In genomic region chr2:152260939-152261338, GRCh38 we compare ENCODE assay signal across 10 cellular contexts.
"Had no signal": no experiment of that assay in that cellular context is flagged by ENCODE, and none has a peak within 500 bp of the region (broad histone marks: within the 10 kb centered on the region; RNA-seq: fewer than 3 reads in every experiment).

No MANE protein-coding gene starts in this region.

- H3K4me3 Mint-ChIP-seq: H9, HFFc6, IgD-negative memory B cell had no signal

- H3K4me1 Mint-ChIP-seq: H9, IgD-negative memory B cell had no signal

- FAIRE-seq: H54 had no signal

- H3K4me3 ChIP-seq: GM23248 had no signal

- DNase-seq: GM23248, GOT3, H9, HCEC 1CT, HFFc6, Kasumi-1, KG1 had no signal

- H3K27ac Mint-ChIP-seq: H9, HFFc6, IgD-negative memory B cell had no signal

- H3K9me3 Mint-ChIP-seq: HFFc6 had no signal

- H2AFZ ChIP-seq: GM23248 had no signal

- H3K27ac ChIP-seq: GM23248, HL-60 had no signal

- H3K9ac ChIP-seq: GM23248 had no signal
